8 cellular contexts compared by ENCODE assay signal in genomic region chr1:234065794-234066447, GRCh38.
A peak's percentile ranks its signal among the peaks of the same experiment; 100 is the strongest.
DNase-seq lines count a peak whose midpoint lies in the region; ATAC-seq and TF ChIP-seq lines count a peak whose summit lies in the region.

No MANE protein-coding gene starts in this region.

- H3K27ac ChIP-seq in HEK293 (ENCODE audit: extremely low read depth, low read depth, low read length), result no peak overlapping the region

- intact Hi-C loops in activated CD4-positive, alpha-beta T cell treated with anti-CD3 and anti-CD28 coated beads for 36 hours (cut with DNase I, micrococcal nuclease), result loop anchor here (1.0 to 10.0 kb wide), 7 partner anchors 625 to 764 kb away; no protein-coding TSS in a partner anchor
- intact Hi-C loops in lower leg skin (cut with DNase I; ENCODE audit: low total_unique reads), result loop anchor here (10.0 kb wide), 1 partner anchor 671 kb away; no protein-coding TSS in a partner anchor

- 23 to 26% methylated on average over 17 of the region's 17 CpGs for WGBS in lower leg skin, 2 donors

- H3K9me3 ChIP-seq in HEK293 (ENCODE audit: control insufficient read depth, insufficient read depth, low read depth, low read length), result no peaks in the 10 kb centered on the region

- CTCF ChIA-PET in HEK293 (lab: Yijun Ruan, JAX), result interaction anchor here (0.5 to 5.5 kb wide), 43 partner anchors 9 to 1781 kb away, joined by 3 to 66 read pairs (median 4); partner anchors contain the start of gene SLC35F3
- CTCF ChIA-PET in activated CD4-positive, alpha-beta T cell treated with anti-CD3 and anti-CD28 coated beads for 36 hours (lab: Charles Lee), result interaction anchor here (0.7 to 2.5 kb wide), 12 partner anchors 11 to 762 kb away, joined by 3 to 19 read pairs (median 4); no protein-coding TSS in a partner anchor

- H3K36me3 Mint-ChIP-seq in activated CD4-positive, alpha-beta T cell treated with anti-CD3 and anti-CD28 coated beads for 36 hours (ENCODE audit: low read depth), result no peaks in the 10 kb centered on the region

- TF ChIP-seq CTCF in HEK293 (tag by site-specific recombination; IDR thresholded peaks at IDR 0.05) (peak; percentile 79), choroid plexus epithelial cell (conservative IDR thresholded peaks at IDR 0.05; ENCODE audit: low read depth, low read length) (peak; percentile 84), lower leg skin (IDR thresholded peaks at IDR 0.05) (no peak)

- H3K9me3 Mint-ChIP-seq in activated CD4-positive, alpha-beta T cell treated with anti-CD3 and anti-CD28 coated beads for 36 hours (ENCODE audit: low read depth), result peaks cover 7% of the 10 kb centered on the region

- H3K4me3 ChIP-seq in HEK293 (ENCODE audit: low read depth, low read length), result no peak overlapping the region
- no peak overlapping the region for H3K4me3 ChIP-seq in choroid plexus epithelial cell (ENCODE audit: low read depth, low read length)
- no peak overlapping the region for H3K4me3 ChIP-seq in lower leg skin (ENCODE audit: low read depth, poor library complexity, severe bottlenecking)

- POLR2A ChIA-PET in HEK293 (lab: Yijun Ruan, JAX), result no interaction called here
- POLR2A ChIA-PET in activated CD4-positive, alpha-beta T cell treated with anti-CD3 and anti-CD28 coated beads for 36 hours (lab: Charles Lee), result no interaction called here

- no peaks in the 10 kb centered on the region for H3K36me3 ChIP-seq in HEK293 (ENCODE audit: control insufficient read depth in 2 of 2, insufficient read depth in 1 of 2, low read length in 2 of 2)

- no peak overlapping the region for H3K4me3 Mint-ChIP-seq in activated CD4-positive, alpha-beta T cell treated with anti-CD3 and anti-CD28 coated beads for 36 hours

- H3K4me1 Mint-ChIP-seq in activated CD4-positive, alpha-beta T cell treated with anti-CD3 and anti-CD28 coated beads for 36 hours, result no peaks in the 10 kb centered on the region

- DNase-seq in DMS53 (lab: John Stamatoyannopoulos, UW) (peak; percentile 89), NCI-H2227 treated with DMSO at 0.1 percent for 48 hours (lab: John Stamatoyannopoulos, UW) (peak; percentile 12), choroid plexus epithelial cell (ENCODE audit: low read depth) (peak; percentile 66), lower leg skin (ENCODE audit: low spot score in 2 of 2) (peak; percentile 53 to 89)
- peak; percentile 84 for DNase-seq in activated CD4-positive, alpha-beta T cell treated with anti-CD3 and anti-CD28 coated beads for 36 hours
- DNase-seq in stimulated activated CD8-positive, alpha-beta memory T cell treated with anti-CD3 and anti-CD28 coated beads, Interleukin-15, amount 100 ng/mL, for 24 hours (ENCODE audit: low read depth), result peak; percentile 55

- no peaks in the 10 kb centered on the region for H3K4me1 ChIP-seq in HEK293 (ENCODE audit: control insufficient read depth, insufficient read depth, low read length)

- no peak overlapping the region for H3K27ac Mint-ChIP-seq in activated CD4-positive, alpha-beta T cell treated with anti-CD3 and anti-CD28 coated beads for 36 hours

- H3K27me3 Mint-ChIP-seq in activated CD4-positive, alpha-beta T cell treated with anti-CD3 and anti-CD28 coated beads for 36 hours, result peaks cover 12% of the 10 kb centered on the region

- peak; percentile 47 for ATAC-seq in activated CD4-positive, alpha-beta T cell treated with anti-CD3 and anti-CD28 coated beads for 36 hours
- no peak for ATAC-seq in GM18858 (IDR thresholded peaks at IDR 0.05; ENCODE audit: unreplicated experiment)

- no peak for TF ChIP-seq POLR2A in lower leg skin (IDR thresholded peaks at IDR 0.05)

TF ChIP-seq in HEK293, 187 proteins besides CTCF, POLR2A, EP300 and RAD21:
- TF ChIP-seq ZNF335 (tag by site-specific recombination; conservative IDR thresholded peaks at IDR 0.05), result peak; percentile 52; the same call in 1 of the 2 replicates
- no peak for TF ChIP-seq SP2 (tag by site-specific recombination; IDR thresholded peaks at IDR 0.05)
- no peak for TF ChIP-seq ZNF175 (tag by site-specific recombination; IDR thresholded peaks at IDR 0.05)
- 0 out of 2 replicates have a peak, but pooled peaks have one; percentile 4 for TF ChIP-seq ZNF174 (tag by site-specific recombination; IDR thresholded peaks at IDR 0.05)
- TF ChIP-seq ZFP37 (tag by site-specific recombination; IDR thresholded peaks at IDR 0.05), result peak; percentile 77; the same call in 1 of the 2 replicates
- TF ChIP-seq ZNF501 (tag by site-specific recombination; IDR thresholded peaks at IDR 0.05), result peak; percentile 46; the same call in 1 of the 2 replicates
- TF ChIP-seq ZBTB21 (tag by site-specific recombination; IDR thresholded peaks at IDR 0.05), result peak; percentile 84
- no peak for TF ChIP-seq ZNF768 (tag by site-specific recombination; IDR thresholded peaks at IDR 0.05)
- TF ChIP-seq ZNF16 (tag by site-specific recombination; IDR thresholded peaks at IDR 0.05; ENCODE audit: low read depth), result no peak
- TF ChIP-seq ZNF2 (tag by site-specific recombination; IDR thresholded peaks at IDR 0.05), result 0 out of 2 replicates have a peak, but pooled peaks have one; percentile 25
- peak; percentile 39; the same call in 1 of the 2 replicates for TF ChIP-seq ZNF561 (tag by site-specific recombination; IDR thresholded peaks at IDR 0.05; ENCODE audit: borderline replicate concordance)
- peak; percentile 72 for TF ChIP-seq ZNF660 (tag by site-specific recombination; IDR thresholded peaks at IDR 0.05)
- peak; percentile 35; the same call in 1 of the 2 replicates for TF ChIP-seq ZNF549 (tag by site-specific recombination; IDR thresholded peaks at IDR 0.05)
- no peak for TF ChIP-seq ZNF23 (tag by site-specific recombination; IDR thresholded peaks at IDR 0.05; ENCODE audit: borderline replicate concordance)
- TF ChIP-seq ZNF654 (tag by site-specific recombination; IDR thresholded peaks at IDR 0.05; ENCODE audit: low read depth), result peak; percentile 64
- no peak for TF ChIP-seq ZNF645 (tag by site-specific recombination; IDR thresholded peaks at IDR 0.05)
- TF ChIP-seq ZXDB (tag by site-specific recombination; IDR thresholded peaks at IDR 0.05), result 0 out of 2 replicates have a peak, but pooled peaks have one; percentile 12
- TF ChIP-seq KLF1 (tag by site-specific recombination; IDR thresholded peaks at IDR 0.05), result no peak
- TF ChIP-seq ZNF629 (tag by site-specific recombination; IDR thresholded peaks at IDR 0.05), result peak; percentile 84

Comparison
In these comparisons a context has a peak if more than half of its experiments do, and no peak if none do; other contexts are left out.
1. DNase-seq: peak in every context shown above with its lines; median percentile 89 in DMS53; 84 in activated CD4-positive, alpha-beta T cell treated with anti-CD3 and anti-CD28 coated beads for 36 hours; 71 in lower leg skin; 66 in choroid plexus epithelial cell; 55 in stimulated activated CD8-positive, alpha-beta memory T cell treated with anti-CD3 and anti-CD28 coated beads, Interleukin-15, amount 100 ng/mL, for 24 hours; 12 in NCI-H2227 treated with DMSO at 0.1 percent for 48 hours.
2. CTCF ChIP-seq: peak in HEK293 (single experiment) and choroid plexus epithelial cell (single experiment); none in lower leg skin (0 of 3).